Comparison of ENCODE assay signal across 8 cellular contexts in genomic region chr14:31229638-31230229, GRCh38. TPM values are rescaled to one million over a fixed set of nuclear protein-coding genes. Genes with fewer than 3 reads are reported as not detected.
DNase-seq lines count a peak whose midpoint lies in the region; ATAC-seq and TF ChIP-seq lines count a peak whose summit lies in the region.

No MANE protein-coding gene starts in this region.

- H3K36me3 Mint-ChIP-seq in activated naive CD4-positive, alpha-beta T cell treated with anti-CD3 and anti-CD28 coated beads for 36 hours (ENCODE audit: low read depth) = no peaks in the 10 kb centered on the region

- H3K4me1 Mint-ChIP-seq in activated naive CD4-positive, alpha-beta T cell treated with anti-CD3 and anti-CD28 coated beads for 36 hours (ENCODE audit: low read depth) = no peaks in the 10 kb centered on the region

- H3K36me3 ChIP-seq in left ventricle myocardium inferior = no peaks in the 10 kb centered on the region

- H3K4me1 ChIP-seq in left ventricle myocardium inferior = peaks cover 18% of the 10 kb centered on the region

- no peaks in the 10 kb centered on the region for H3K27me3 Mint-ChIP-seq in activated naive CD4-positive, alpha-beta T cell treated with anti-CD3 and anti-CD28 coated beads for 36 hours (ENCODE audit: low read depth)

- no peak overlapping the region for H3K27ac Mint-ChIP-seq in activated naive CD4-positive, alpha-beta T cell treated with anti-CD3 and anti-CD28 coated beads for 36 hours

- TF ChIP-seq CTCF in left ventricle myocardium inferior (IDR thresholded peaks at IDR 0.05; ENCODE audit: borderline replicate concordance) = no peak
- TF ChIP-seq CTCF in retinal pigment epithelial cell (conservative IDR thresholded peaks at IDR 0.05; ENCODE audit: low read depth, low read length) = no peak

- no peaks in the 10 kb centered on the region for H3K27me3 ChIP-seq in left ventricle myocardium inferior (ENCODE audit: low read depth)

- DNase-seq in AML-193 (lab: John Stamatoyannopoulos, UW) (peak; percentile 97 to 98), HUDEP-2 (lab: John Stamatoyannopoulos, UW; ENCODE audit: unreplicated experiment in 76 of 76) (peak in 73 of 76 experiments; percentile 12 to 94 (median 69)), UCSD-AML1 (lab: John Stamatoyannopoulos, UW; ENCODE audit: unreplicated experiment) (peak; percentile 17), left ventricle myocardium inferior (peak; percentile 41), retinal pigment epithelial cell (ENCODE audit: low read depth) (peak; percentile 99)
- DNase-seq in activated naive CD4-positive, alpha-beta T cell treated with anti-CD3 and anti-CD28 coated beads for 36 hours = no peak
- no peak for DNase-seq in stimulated activated CD4-positive, alpha-beta T cell treated with anti-CD3 and anti-CD28 coated beads, Interleukin-4, amount 100 ng/mL, for 4 hours

- H3K4me3 Mint-ChIP-seq in activated naive CD4-positive, alpha-beta T cell treated with anti-CD3 and anti-CD28 coated beads for 36 hours = no peak overlapping the region

- CTCF ChIA-PET in activated naive CD4-positive, alpha-beta T cell treated with anti-CD3 and anti-CD28 coated beads for 36 hours (lab: Charles Lee) = interaction anchor here (1.3 kb wide), 1 partner anchor 129 kb away, joined by 4 read pairs; no protein-coding TSS in a partner anchor

- no peak for ATAC-seq in GM19351 (IDR thresholded peaks at IDR 0.05; ENCODE audit: unreplicated experiment)

- H3K4me3 ChIP-seq in left ventricle myocardium inferior = peak overlapping the region; percentile 37
- peak overlapping the region; percentile 45 for H3K4me3 ChIP-seq in retinal pigment epithelial cell (ENCODE audit: low read length)

- intact Hi-C loops in left ventricle myocardium inferior (cut with micrococcal nuclease) = no loop called here
- intact Hi-C loops in activated naive CD4-positive, alpha-beta T cell treated with anti-CD3 and anti-CD28 coated beads for 36 hours (cut with micrococcal nuclease) = no loop called here

- H3K9me3 Mint-ChIP-seq in activated naive CD4-positive, alpha-beta T cell treated with anti-CD3 and anti-CD28 coated beads for 36 hours = no peaks in the 10 kb centered on the region

- peaks cover 4% of the 10 kb centered on the region for H3K9me3 ChIP-seq in left ventricle myocardium inferior (replicated peaks)

- peak overlapping the region; percentile 81 for H3K27ac ChIP-seq in left ventricle myocardium inferior (replicated peaks)

RNA-seq across cellular contexts. Expression of gene HECTD1, which starts 22.1 kb away (rescaled TPM):
- total RNA-seq in left ventricle myocardium inferior = 137 TPM
- 10 to 100 TPM; 61.5 to 64.1 TPM for total RNA-seq in activated naive CD4-positive, alpha-beta T cell treated with anti-CD3 and anti-CD28 coated beads for 36 hours

Comparison
In these comparisons a context has a peak if more than half of its experiments do, and no peak if none do; other contexts are left out.
1. DNase-seq: peak in AML-193 (2 of 2), HUDEP-2 (73 of 76), UCSD-AML1 (single experiment), left ventricle myocardium inferior (single experiment) and retinal pigment epithelial cell (single experiment); none in activated naive CD4-positive, alpha-beta T cell treated with anti-CD3 and anti-CD28 coated beads for 36 hours (single experiment) and stimulated activated CD4-positive, alpha-beta T cell treated with anti-CD3 and anti-CD28 coated beads, Interleukin-4, amount 100 ng/mL, for 4 hours (0 of 2).